1 cellular context compared by ENCODE assay signal in genomic region chr1:160261878-160262794, GRCh38.
TF ChIP-seq lines count a peak whose summit lies in the region.

TSS of gene DCAF8 (minus strand) at chr1:160262549. CDS start at chr1:160244008, 18,541 bp downstream.

TF ChIP-seq in HepG2, 621 proteins besides CTCF, POLR2A, EP300 and RAD21 (continued from another document and continues in another):
- TF ChIP-seq ZNF784 (CRISPR knock-in tag; IDR thresholded peaks at IDR 0.05; ENCODE audit: borderline replicate concordance): no peak; the same call in 1 of the 2 replicates
- no peak for TF ChIP-seq ZBTB1 (CRISPR knock-in tag; IDR thresholded peaks at IDR 0.05; ENCODE audit: borderline replicate concordance)
- no peak for TF ChIP-seq NFATC3 (CRISPR knock-in tag; IDR thresholded peaks at IDR 0.05)
- TF ChIP-seq FOSL2 (CRISPR knock-in tag; IDR thresholded peaks at IDR 0.05): peak; percentile 25
- TF ChIP-seq NONO (IDR thresholded peaks at IDR 0.05): no peak
- peak; percentile 84 for TF ChIP-seq NONO (CRISPR knock-in tag; conservative IDR thresholded peaks at IDR 0.05)
- no peak for TF ChIP-seq HDAC6 (IDR thresholded peaks at IDR 0.05; ENCODE audit: low read depth, low read length)
- peak; percentile 73; the same call in 1 of the 2 replicates for TF ChIP-seq ZNF792 (CRISPR knock-in tag; IDR thresholded peaks at IDR 0.05)
- no peak for TF ChIP-seq STAG1 (CRISPR knock-in tag; IDR thresholded peaks at IDR 0.05)
- TF ChIP-seq ZNF564 (CRISPR knock-in tag; IDR thresholded peaks at IDR 0.05): no peak
- TF ChIP-seq MTF1 (CRISPR knock-in tag; IDR thresholded peaks at IDR 0.05): no peak
- no peak for TF ChIP-seq ATF6 (CRISPR knock-in tag; conservative IDR thresholded peaks at IDR 0.05)
- peak; percentile 94 for TF ChIP-seq POLR2AphosphoS5 (IDR thresholded peaks at IDR 0.05; ENCODE audit: low read depth, low read length)
- no peak for TF ChIP-seq ZNF547 (CRISPR knock-in tag; IDR thresholded peaks at IDR 0.05)
- no peak for TF ChIP-seq PRMT3 (CRISPR knock-in tag; IDR thresholded peaks at IDR 0.05; ENCODE audit: borderline replicate concordance, low read depth)
- no peak for TF ChIP-seq KDM3A (CRISPR knock-in tag; IDR thresholded peaks at IDR 0.05; ENCODE audit: low read depth)
- TF ChIP-seq ZNF33B (CRISPR knock-in tag; IDR thresholded peaks at IDR 0.05): no peak; the same call in none of the 2 replicates
- peak; percentile 76; the same call in 1 of the 2 replicates for TF ChIP-seq ZNF567 (CRISPR knock-in tag; IDR thresholded peaks at IDR 0.05; ENCODE audit: borderline replicate concordance)
- TF ChIP-seq FLYWCH1 (CRISPR knock-in tag; IDR thresholded peaks at IDR 0.05): no peak
- no peak for TF ChIP-seq SKI (IDR thresholded peaks at IDR 0.05; ENCODE audit: partially characterized antibody)
- TF ChIP-seq, protein P1, sequence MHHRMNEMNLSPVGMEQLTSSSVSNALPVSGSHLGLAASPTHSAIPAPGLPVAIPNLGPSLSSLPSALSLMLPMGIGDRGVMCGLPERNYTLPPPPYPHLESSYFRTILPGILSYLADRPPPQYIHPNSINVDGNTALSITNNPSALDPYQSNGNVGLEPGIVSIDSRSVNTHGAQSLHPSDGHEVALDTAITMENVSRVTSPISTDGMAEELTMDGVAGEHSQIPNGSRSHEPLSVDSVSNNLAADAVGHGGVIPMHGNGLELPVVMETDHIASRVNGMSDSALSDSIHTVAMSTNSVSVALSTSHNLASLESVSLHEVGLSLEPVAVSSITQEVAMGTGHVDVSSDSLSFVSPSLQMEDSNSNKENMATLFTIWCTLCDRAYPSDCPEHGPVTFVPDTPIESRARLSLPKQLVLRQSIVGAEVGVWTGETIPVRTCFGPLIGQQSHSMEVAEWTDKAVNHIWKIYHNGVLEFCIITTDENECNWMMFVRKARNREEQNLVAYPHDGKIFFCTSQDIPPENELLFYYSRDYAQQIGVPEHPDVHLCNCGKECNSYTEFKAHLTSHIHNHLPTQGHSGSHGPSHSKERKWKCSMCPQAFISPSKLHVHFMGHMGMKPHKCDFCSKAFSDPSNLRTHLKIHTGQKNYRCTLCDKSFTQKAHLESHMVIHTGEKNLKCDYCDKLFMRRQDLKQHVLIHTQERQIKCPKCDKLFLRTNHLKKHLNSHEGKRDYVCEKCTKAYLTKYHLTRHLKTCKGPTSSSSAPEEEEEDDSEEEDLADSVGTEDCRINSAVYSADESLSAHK (CRISPR knock-in tag; IDR thresholded peaks at IDR 0.05; ENCODE audit: borderline replicate concordance): no peak
- TF ChIP-seq ZNF430 (CRISPR knock-in tag; IDR thresholded peaks at IDR 0.05): peak; percentile 82; the same call in 1 of the 2 replicates
- peak; percentile 80 for TF ChIP-seq HOXA3 (CRISPR knock-in tag; IDR thresholded peaks at IDR 0.05)
- no peak for TF ChIP-seq ARID3A (IDR thresholded peaks at IDR 0.05; ENCODE audit: low read depth, low read length)
- 0 out of 2 replicates have a peak, but pooled peaks have one; percentile 30 for TF ChIP-seq GZF1 (CRISPR knock-in tag; IDR thresholded peaks at IDR 0.05)
- no peak for TF ChIP-seq ETV6 (CRISPR knock-in tag; conservative IDR thresholded peaks at IDR 0.05)
- no peak for TF ChIP-seq ZSCAN25 (CRISPR knock-in tag; IDR thresholded peaks at IDR 0.05)
- TF ChIP-seq, protein P2, sequence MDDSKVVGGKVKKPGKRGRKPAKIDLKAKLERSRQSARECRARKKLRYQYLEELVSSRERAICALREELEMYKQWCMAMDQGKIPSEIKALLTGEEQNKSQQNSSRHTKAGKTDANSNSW (CRISPR knock-in tag; IDR thresholded peaks at IDR 0.05; ENCODE audit: borderline replicate concordance): no peak; the same call in 1 of the 2 replicates
- TF ChIP-seq HNRNPH1 (optimal IDR thresholded peaks at IDR 0.05; ENCODE audit: low read depth, low read length): no peak
- TF ChIP-seq, protein P3, sequence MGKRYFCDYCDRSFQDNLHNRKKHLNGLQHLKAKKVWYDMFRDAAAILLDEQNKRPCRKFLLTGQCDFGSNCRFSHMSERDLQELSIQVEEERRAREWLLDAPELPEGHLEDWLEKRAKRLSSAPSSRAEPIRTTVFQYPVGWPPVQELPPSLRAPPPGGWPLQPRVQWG (CRISPR knock-in tag; IDR thresholded peaks at IDR 0.05; ENCODE audit: borderline replicate concordance, low read depth): no peak
- peak; percentile 32; the same call in 1 of the 2 replicates for TF ChIP-seq AHR (CRISPR knock-in tag; IDR thresholded peaks at IDR 0.05)
- TF ChIP-seq NFKB2 (CRISPR knock-in tag; IDR thresholded peaks at IDR 0.05; ENCODE audit: borderline replicate concordance): peak; percentile 78
- TF ChIP-seq IRX3 (CRISPR knock-in tag; IDR thresholded peaks at IDR 0.05; ENCODE audit: borderline replicate concordance, low read depth): peak; percentile 53; the same call in 1 of the 2 replicates
- peak; percentile 50; the same call in 1 of the 2 replicates for TF ChIP-seq ZZZ3 (CRISPR knock-in tag; IDR thresholded peaks at IDR 0.05; ENCODE audit: borderline replicate concordance)
- TF ChIP-seq ZNF468 (CRISPR knock-in tag; IDR thresholded peaks at IDR 0.05): no peak
- TF ChIP-seq NFE2L2 (IDR thresholded peaks at IDR 0.05; ENCODE audit: low read length): no peak
- peak; percentile 86 for TF ChIP-seq UBTF (CRISPR knock-in tag; IDR thresholded peaks at IDR 0.05)
- TF ChIP-seq ZNF550 (CRISPR knock-in tag; IDR thresholded peaks at IDR 0.05; ENCODE audit: borderline replicate concordance): 0 out of 2 replicates have a peak, but pooled peaks have one; percentile 35
- no peak; the same call in none of the 2 replicates for TF ChIP-seq BCL3 (CRISPR knock-in tag; IDR thresholded peaks at IDR 0.05)
- peak; percentile 88; the same call in 1 of the 2 replicates for TF ChIP-seq ZNF776 (CRISPR knock-in tag; IDR thresholded peaks at IDR 0.05)
- TF ChIP-seq PHF8 (CRISPR knock-in tag; IDR thresholded peaks at IDR 0.05): peak; percentile 96
- no peak for TF ChIP-seq ZNF597 (CRISPR knock-in tag; IDR thresholded peaks at IDR 0.05)
- no peak for TF ChIP-seq ZNF562 (CRISPR knock-in tag; IDR thresholded peaks at IDR 0.05; ENCODE audit: borderline replicate concordance)
- TF ChIP-seq U2AF2 (IDR thresholded peaks at IDR 0.05; ENCODE audit: low read depth, low read length): no peak
- TF ChIP-seq, protein P4, sequence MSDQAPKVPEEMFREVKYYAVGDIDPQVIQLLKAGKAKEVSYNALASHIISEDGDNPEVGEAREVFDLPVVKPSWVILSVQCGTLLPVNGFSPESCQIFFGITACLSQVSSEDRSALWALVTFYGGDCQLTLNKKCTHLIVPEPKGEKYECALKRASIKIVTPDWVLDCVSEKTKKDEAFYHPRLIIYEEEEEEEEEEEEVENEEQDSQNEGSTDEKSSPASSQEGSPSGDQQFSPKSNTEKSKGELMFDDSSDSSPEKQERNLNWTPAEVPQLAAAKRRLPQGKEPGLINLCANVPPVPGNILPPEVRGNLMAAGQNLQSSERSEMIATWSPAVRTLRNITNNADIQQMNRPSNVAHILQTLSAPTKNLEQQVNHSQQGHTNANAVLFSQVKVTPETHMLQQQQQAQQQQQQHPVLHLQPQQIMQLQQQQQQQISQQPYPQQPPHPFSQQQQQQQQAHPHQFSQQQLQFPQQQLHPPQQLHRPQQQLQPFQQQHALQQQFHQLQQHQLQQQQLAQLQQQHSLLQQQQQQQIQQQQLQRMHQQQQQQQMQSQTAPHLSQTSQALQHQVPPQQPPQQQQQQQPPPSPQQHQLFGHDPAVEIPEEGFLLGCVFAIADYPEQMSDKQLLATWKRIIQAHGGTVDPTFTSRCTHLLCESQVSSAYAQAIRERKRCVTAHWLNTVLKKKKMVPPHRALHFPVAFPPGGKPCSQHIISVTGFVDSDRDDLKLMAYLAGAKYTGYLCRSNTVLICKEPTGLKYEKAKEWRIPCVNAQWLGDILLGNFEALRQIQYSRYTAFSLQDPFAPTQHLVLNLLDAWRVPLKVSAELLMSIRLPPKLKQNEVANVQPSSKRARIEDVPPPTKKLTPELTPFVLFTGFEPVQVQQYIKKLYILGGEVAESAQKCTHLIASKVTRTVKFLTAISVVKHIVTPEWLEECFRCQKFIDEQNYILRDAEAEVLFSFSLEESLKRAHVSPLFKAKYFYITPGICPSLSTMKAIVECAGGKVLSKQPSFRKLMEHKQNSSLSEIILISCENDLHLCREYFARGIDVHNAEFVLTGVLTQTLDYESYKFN (CRISPR knock-in tag; conservative IDR thresholded peaks at IDR 0.05): no peak
- TF ChIP-seq SOX13 (IDR thresholded peaks at IDR 0.05): no peak
- TF ChIP-seq SOX13 (CRISPR knock-in tag; conservative IDR thresholded peaks at IDR 0.05 in 1 of 2, IDR thresholded peaks at IDR 0.05 in 1 of 2): peak in 1 of 2 experiments; percentile 46; a peak in 1 of 4 replicates
- peak; percentile 57 for TF ChIP-seq TEAD3 (CRISPR knock-in tag; optimal IDR thresholded peaks at IDR 0.05; ENCODE audit: borderline replicate concordance)
- TF ChIP-seq ZSCAN12 (CRISPR knock-in tag; IDR thresholded peaks at IDR 0.05): no peak
- no peak for TF ChIP-seq ZNF383 (CRISPR knock-in tag; IDR thresholded peaks at IDR 0.05; ENCODE audit: borderline replicate concordance)
